Comparison of ENCODE assay signal across 14 cellular contexts in genomic region chr19:40216777-40217026, GRCh38. TPM values are rescaled to one million over a fixed set of nuclear protein-coding genes. Genes with fewer than 3 reads are reported as not detected.
DNase-seq lines count a peak whose midpoint lies in the region; ATAC-seq and TF ChIP-seq lines count a peak whose summit lies in the region.
"Had no signal": no experiment of that assay in that cellular context is flagged by ENCODE, and none has a peak within 500 bp of the region (broad histone marks: within the 10 kb centered on the region; RNA-seq: fewer than 3 reads in every experiment).

No MANE protein-coding gene starts in this region.

- H3K4me3 Mint-ChIP-seq in glutamatergic neuron (ENCODE audit: unreplicated experiment) = peak overlapping the region; percentile 47
- H3K4me3 Mint-ChIP-seq in progenitor cell of endocrine pancreas (ENCODE audit: low read depth) = peak overlapping the region; percentile 1

- no peaks in the 10 kb centered on the region for H3K9me3 Mint-ChIP-seq in activated naive CD4-positive, alpha-beta T cell treated with anti-CD3 and anti-CD28 coated beads, Interleukin-2, amount 50 U/mL, for 72 hours
- H3K9me3 Mint-ChIP-seq in glutamatergic neuron (ENCODE audit: unreplicated experiment) = peaks cover 5% of the 10 kb centered on the region
- no peaks in the 10 kb centered on the region for H3K9me3 Mint-ChIP-seq in progenitor cell of endocrine pancreas (ENCODE audit: low read depth)

- DNase-seq in activated naive CD4-positive, alpha-beta T cell treated with anti-CD3 and anti-CD28 coated beads, Interleukin-2, amount 50 U/mL, for 72 hours (ENCODE audit: low spot score in 2 of 2) = no peak
- no peak for DNase-seq in activated naive CD4-positive, alpha-beta T cell (lab: John Stamatoyannopoulos, UW)
- DNase-seq in glutamatergic neuron (no peak), progenitor cell of endocrine pancreas (ENCODE audit: low spot score, unreplicated experiment) (no peak), GM03348 (ENCODE audit: low spot score) (no peak)
- DNase-seq in activated CD8-positive, alpha-beta memory T cell treated with anti-CD3 and anti-CD28 coated beads, Interleukin-2, amount 50 U/mL, for 48 hours = no peak
- DNase-seq: activated CD4-positive, CD25-positive, alpha-beta regulatory T cell treated with anti-CD3 and anti-CD28 coated beads, Interleukin-2, amount 50 U/mL, for 72 hours; GDM1; Karpas-422; SIG-M5; T-helper 2 cell had no signal

- peaks cover 1% of the 10 kb centered on the region for H3K4me1 Mint-ChIP-seq in glutamatergic neuron (ENCODE audit: low read depth, unreplicated experiment)
- peaks cover 3% of the 10 kb centered on the region for H3K4me1 Mint-ChIP-seq in progenitor cell of endocrine pancreas (ENCODE audit: low read depth)

- H3K27me3 Mint-ChIP-seq in glutamatergic neuron (ENCODE audit: unreplicated experiment) (peaks cover 25% of the 10 kb centered on the region), progenitor cell of endocrine pancreas (peaks cover 48% of the 10 kb centered on the region)

- no peak for TF ChIP-seq CTCF in VCaP (conservative IDR thresholded peaks at IDR 0.05)
- no peak for TF ChIP-seq CTCF in glutamatergic neuron (IDR thresholded peaks at IDR 0.05; ENCODE audit: partially characterized antibody, unreplicated experiment)
- TF ChIP-seq CTCF in progenitor cell of endocrine pancreas (IDR thresholded peaks at IDR 0.05; ENCODE audit: unreplicated experiment) = no peak

- no peak overlapping the region for H3K27ac Mint-ChIP-seq in activated naive CD4-positive, alpha-beta T cell treated with anti-CD3 and anti-CD28 coated beads, Interleukin-2, amount 50 U/mL, for 72 hours
- H3K27ac Mint-ChIP-seq in glutamatergic neuron (ENCODE audit: unreplicated experiment) (no peak overlapping the region), progenitor cell of endocrine pancreas (no peak overlapping the region)

- peaks cover 0 to under 1% of the 10 kb centered on the region in 2 donors for H3K36me3 Mint-ChIP-seq in activated naive CD4-positive, alpha-beta T cell treated with anti-CD3 and anti-CD28 coated beads, Interleukin-2, amount 50 U/mL, for 72 hours
- H3K36me3 Mint-ChIP-seq in glutamatergic neuron (ENCODE audit: unreplicated experiment) (peaks cover under 1% of the 10 kb centered on the region), progenitor cell of endocrine pancreas (ENCODE audit: insufficient read depth) (peaks cover 3% of the 10 kb centered on the region)

- peak; percentile 34 to 49 for ATAC-seq in activated naive CD4-positive, alpha-beta T cell treated with anti-CD3 and anti-CD28 coated beads, Interleukin-2, amount 50 U/mL, for 72 hours
- ATAC-seq in HG03442 (IDR thresholded peaks at IDR 0.05; ENCODE audit: unreplicated experiment) = no peak

- peak overlapping the region; percentile 66 for H3K27ac ChIP-seq in VCaP
- H3K27ac ChIP-seq: psoas muscle had no signal

RNA-seq across cellular contexts. Expression of gene TTC9B, which starts 1.5 kb away (rescaled TPM):
- total RNA-seq in activated naive CD4-positive, alpha-beta T cell treated with anti-CD3 and anti-CD28 coated beads, Interleukin-2, amount 50 U/mL, for 72 hours = not detected
- total RNA-seq in glutamatergic neuron (ENCODE audit: unreplicated experiment) = 19.5 TPM
- total RNA-seq in progenitor cell of endocrine pancreas = not detected in 2 replicates
- total RNA-seq: psoas muscle had no signal

RNA-seq across cellular contexts. Expression of gene CCNP, which starts 9.8 kb away (rescaled TPM):
- under 1 TPM in 1 of 2 donors, not detected in 1; 0.43 TPM for total RNA-seq in activated naive CD4-positive, alpha-beta T cell treated with anti-CD3 and anti-CD28 coated beads, Interleukin-2, amount 50 U/mL, for 72 hours
- 2.3 TPM for total RNA-seq in glutamatergic neuron (ENCODE audit: unreplicated experiment)
- 0.50 and 0.78 TPM in 2 replicates for total RNA-seq in progenitor cell of endocrine pancreas
- total RNA-seq: psoas muscle had no signal

RNA-seq across cellular contexts. Expression of gene MAP3K10, which starts 25.5 kb away (rescaled TPM):
- total RNA-seq in activated naive CD4-positive, alpha-beta T cell treated with anti-CD3 and anti-CD28 coated beads, Interleukin-2, amount 50 U/mL, for 72 hours = 10 to 100 TPM; 11.1 to 11.6 TPM
- total RNA-seq in glutamatergic neuron (ENCODE audit: unreplicated experiment) = 66.9 TPM
- 35.3 and 37.2 TPM in 2 replicates for total RNA-seq in progenitor cell of endocrine pancreas

Comparison
In these comparisons a context has a peak if more than half of its experiments do, and no peak if none do; other contexts are left out.
1. RNA of gene TTC9B, which starts 1.5 kb away (total RNA-seq): 19.5 TPM in glutamatergic neuron (single experiment); not detected in activated naive CD4-positive, alpha-beta T cell treated with anti-CD3 and anti-CD28 coated beads, Interleukin-2, amount 50 U/mL, for 72 hours and not detected in progenitor cell of endocrine pancreas; every median in the first group is over 10 times any median in the second.